Comparison of ENCODE assay signal across 1 cellular context in genomic region chr7:121178452-121178851, GRCh38.
TF ChIP-seq lines count a peak whose summit lies in the region.

No MANE protein-coding gene starts in this region.

TF ChIP-seq in GM12878, 131 proteins besides CTCF, POLR2A, EP300 and RAD21 (continued from another document):
- no peak for TF ChIP-seq E2F4 (IDR thresholded peaks at IDR 0.05; ENCODE audit: low read depth, low read length)
- TF ChIP-seq PAX5 (IDR thresholded peaks at IDR 0.05; ENCODE audit: borderline replicate concordance, low read depth, low read length), result no peak
- no peak for TF ChIP-seq IRF3 (IDR thresholded peaks at IDR 0.05)
- TF ChIP-seq ZNF687 (IDR thresholded peaks at IDR 0.05), result no peak
- no peak for TF ChIP-seq BCL3 (IDR thresholded peaks at IDR 0.05; ENCODE audit: borderline replicate concordance, insufficient read depth, low read depth, low read length, poor library complexity, severe bottlenecking)
- no peak for TF ChIP-seq ZNF274 (IDR thresholded peaks at IDR 0.05; ENCODE audit: insufficient read depth, insufficient read length)
- no peak for TF ChIP-seq FOXK2 (IDR thresholded peaks at IDR 0.05)
- no peak for TF ChIP-seq MYC (IDR thresholded peaks at IDR 0.05; ENCODE audit: insufficient read depth, insufficient read length, insufficient replicate concordance, low read length, severe bottlenecking)
- no peak for TF ChIP-seq PAX8 (IDR thresholded peaks at IDR 0.05)
- TF ChIP-seq SPI1 (IDR thresholded peaks at IDR 0.05; ENCODE audit: borderline replicate concordance, insufficient read depth, low read depth, low read length), result no peak
- TF ChIP-seq CEBPZ (IDR thresholded peaks at IDR 0.05; ENCODE audit: low read depth, low read length), result no peak
